Comparison of ENCODE assay signal across 16 cellular contexts in the genomic region with DNA sequence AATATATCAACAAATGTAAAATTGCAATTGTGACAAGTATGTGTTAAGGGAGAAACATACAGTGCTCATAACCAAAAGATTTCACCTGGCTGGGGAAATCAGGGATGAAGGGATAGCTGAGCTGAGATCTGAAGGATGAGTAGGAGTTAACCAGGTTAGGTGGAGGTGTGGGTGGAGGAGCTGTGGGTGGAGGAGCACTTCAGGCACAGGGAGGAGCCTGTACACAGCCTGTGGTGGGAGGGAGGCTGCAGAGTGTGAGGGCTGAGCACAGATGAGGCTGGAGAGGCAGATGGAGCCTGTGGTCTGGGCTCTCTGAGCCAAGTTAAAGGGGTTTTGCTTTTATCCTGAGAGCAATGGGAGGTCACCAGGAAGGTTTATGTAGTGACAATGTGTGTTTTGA.
A peak's percentile ranks its signal among the peaks of the same experiment; 100 is the strongest.
DNase-seq lines count a peak whose midpoint lies in the region; ATAC-seq, FAIRE-seq and TF ChIP-seq lines count a peak whose summit lies in the region.
"Had no signal": no experiment of that assay in that cellular context is flagged by ENCODE, and none has a peak within 500 bp of the region (broad histone marks: within the 10 kb centered on the region; RNA-seq: fewer than 3 reads in every experiment).

No MANE protein-coding gene starts in this region.

- no peak overlapping the region for H3K4me2 ChIP-seq in HepG2 (ENCODE audit: low read depth, low read length)

- intact Hi-C loops in HepG2 (cut with micrococcal nuclease; ENCODE audit: unreplicated experiment) = no loop called here
- intact Hi-C loops in right lobe of liver (cut with DNase I) = loop anchor here in 1 of 2 donors (10.0 kb wide), 1 partner anchor 153 kb away; no protein-coding TSS in a partner anchor
- intact Hi-C loops in A673 (cut with micrococcal nuclease; ENCODE audit: unreplicated experiment) = loop anchor here (10.0 kb wide), 1 partner anchor 1113 kb away; no protein-coding TSS in a partner anchor
- intact Hi-C loops in ascending aorta (cut with DNase I) = no loop called here
- intact Hi-C loops in mucosa of descending colon (cut with DNase I, micrococcal nuclease) = no loop called here

- H3K27me3 ChIP-seq in HepG2 (ENCODE audit: control insufficient read depth in 1 of 2, insufficient read depth in 2 of 2, low read length in 2 of 2) (no peaks in the 10 kb centered on the region), right lobe of liver (no peaks in the 10 kb centered on the region), A673 (replicated peaks; ENCODE audit: insufficient read depth, low read depth, low read length, poor library complexity) (no peaks in the 10 kb centered on the region), ascending aorta (no peaks in the 10 kb centered on the region)

- CTCF ChIA-PET in HepG2 (lab: Yijun Ruan, JAX; ENCODE audit: low intra/inter-chr PET ratio, low total read pairs) = no interaction called here
- CTCF ChIA-PET in A673 (lab: Charles Lee) = no interaction called here

- H2AFZ ChIP-seq in HepG2 (ENCODE audit: low read length) = no peak overlapping the region

- H3K27ac ChIP-seq in HepG2 (ENCODE audit: extremely low read length, insufficient read depth, low read length) = no peak overlapping the region
- H3K27ac ChIP-seq in right lobe of liver = no peak overlapping the region
- no peak overlapping the region for H3K27ac ChIP-seq in A673 (ENCODE audit: low read depth, low read length, poor library complexity, severe bottlenecking)
- H3K27ac ChIP-seq in ascending aorta = no peak overlapping the region

- in situ Hi-C loops in HepG2 (cut with HindIII; ENCODE audit: extremely low pct_ligation_motif_present, low pct_unique_long_range_greater_than_20kb) = no loop called here

- H3K4me1 Mint-ChIP-seq in central memory CD8-positive, alpha-beta T cell = peaks cover 16% of the 10 kb centered on the region

- POLR2A ChIA-PET in HepG2 (lab: Yijun Ruan, JAX) (no interaction called here), A673 (lab: Charles Lee; ENCODE audit: low non-redundant PET) (interaction anchor here (0.7 kb wide), 1 partner anchor 610 kb away, joined by 16 read pairs; no protein-coding TSS in a partner anchor)

- no peak for ATAC-seq in HepG2
- ATAC-seq in right lobe of liver = no peak
- no peak for ATAC-seq in central memory CD8-positive, alpha-beta T cell (replicated peaks; ENCODE audit: extremely low read depth, poor library complexity, severe bottlenecking)
- ATAC-seq in mucosa of descending colon = no peak

- H3K4me3 ChIP-seq in HepG2 (replicated peaks in 1 of 3; ENCODE audit: insufficient read depth in 1 of 3, low read depth in 2 of 3, low read length in 3 of 3) (no peak overlapping the region), right lobe of liver (no peak overlapping the region), A673 (ENCODE audit: low read depth, low read length, poor library complexity, severe bottlenecking) (no peak overlapping the region), ascending aorta (no peak overlapping the region), mucosa of descending colon (no peak overlapping the region)

- no peak for TF ChIP-seq POLR2A in HepG2 (IDR thresholded peaks at IDR 0.05; ENCODE audit: insufficient read depth in 1 of 2, low read depth in 2 of 2, low read length in 2 of 2)
- TF ChIP-seq POLR2A in right lobe of liver (IDR thresholded peaks at IDR 0.05) = no peak

- H3K27me3 Mint-ChIP-seq in central memory CD8-positive, alpha-beta T cell = no peaks in the 10 kb centered on the region

- H3K36me3 Mint-ChIP-seq in central memory CD8-positive, alpha-beta T cell (ENCODE audit: insufficient read depth) = no peaks in the 10 kb centered on the region
- H3K36me3 Mint-ChIP-seq: CD14-positive monocyte; CD4-positive, alpha-beta memory T cell had no signal

- no peak overlapping the region for H3K4me3 Mint-ChIP-seq in central memory CD8-positive, alpha-beta T cell
- H3K4me3 Mint-ChIP-seq: CD14-positive monocyte; CD4-positive, alpha-beta memory T cell had no signal

- no peak overlapping the region for H3K9ac ChIP-seq in HepG2 (ENCODE audit: insufficient read depth, low read depth, low read length)

- H3K27ac Mint-ChIP-seq in central memory CD8-positive, alpha-beta T cell (ENCODE audit: low read depth) = peak overlapping the region; percentile 47

- no peak for TF ChIP-seq RAD21 in HepG2 (CRISPR knock-in tag; IDR thresholded peaks at IDR 0.05)

- no peak for DNase-seq in HepG2 (ENCODE audit: low spot score)
- DNase-seq in right lobe of liver = no peak
- peak; percentile 10 for DNase-seq in NCI-H69 (lab: John Stamatoyannopoulos, UW)
- no peak for DNase-seq in central memory CD8-positive, alpha-beta T cell (ENCODE audit: low spot score in 2 of 2)
- no peak for DNase-seq in A673 (ENCODE audit: low spot score)
- no peak for DNase-seq in ascending aorta (ENCODE audit: low spot score in 2 of 2)
- no peak for DNase-seq in mucosa of descending colon
- DNase-seq: AML-193; CD4-positive, alpha-beta memory T cell; DMS153; DMS79; GF-D8; GOT3; H7 had no signal

- no peaks in the 10 kb centered on the region; a peak in 1 of 5 replicates for H3K36me3 ChIP-seq in HepG2 (replicated peaks in 1 of 2; ENCODE audit: control insufficient read depth in 1 of 2, insufficient read depth in 2 of 2, low read length in 2 of 2)
- no peaks in the 10 kb centered on the region for H3K36me3 ChIP-seq in right lobe of liver
- no peaks in the 10 kb centered on the region for H3K36me3 ChIP-seq in A673 (ENCODE audit: insufficient read depth, low read length, poor library complexity, severe bottlenecking)
- H3K36me3 ChIP-seq in ascending aorta = no peaks in the 10 kb centered on the region
- no peaks in the 10 kb centered on the region for H3K36me3 ChIP-seq in mucosa of descending colon (ENCODE audit: low read depth)

- H3K9me3 ChIP-seq in HepG2 (ENCODE audit: low read length) = no peaks in the 10 kb centered on the region
- H3K9me3 ChIP-seq in right lobe of liver = no peaks in the 10 kb centered on the region
- H3K9me3 ChIP-seq in A673 (ENCODE audit: low read depth, low read length, poor library complexity, severe bottlenecking) = no peaks in the 10 kb centered on the region
- H3K9me3 ChIP-seq in ascending aorta = no peaks in the 10 kb centered on the region
- H3K9me3 ChIP-seq in mucosa of descending colon = no peaks in the 10 kb centered on the region

- FAIRE-seq in HepG2 (lab: Jason Lieb, UNC) = no peak
- FAIRE-seq: A204.1 had no signal

- no peaks in the 10 kb centered on the region for H3K9me3 Mint-ChIP-seq in central memory CD8-positive, alpha-beta T cell
- H3K9me3 Mint-ChIP-seq: CD4-positive, alpha-beta memory T cell had no signal

- TF ChIP-seq EP300 in HepG2 (IDR thresholded peaks at IDR 0.05; ENCODE audit: low read depth in 2 of 2, low read length in 2 of 2) = no peak
- no peak for TF ChIP-seq EP300 in HepG2 (CRISPR knock-in tag; IDR thresholded peaks at IDR 0.05; ENCODE audit: borderline replicate concordance)

- H3K4me1 ChIP-seq in HepG2 (ENCODE audit: insufficient read depth, low read length) (no peaks in the 10 kb centered on the region), right lobe of liver (no peaks in the 10 kb centered on the region), A673 (ENCODE audit: insufficient read depth, low read length, poor library complexity, severe bottlenecking) (no peaks in the 10 kb centered on the region), ascending aorta (peaks cover 5 to 11% of the 10 kb centered on the region in 2 donors), mucosa of descending colon (ENCODE audit: low read depth) (no peaks in the 10 kb centered on the region)

- BruUV-seq in HepG2 (replicated peaks; lab: Mats Ljungman, UMichigan) (no TSS peak), A673 (replicated peaks; lab: Mats Ljungman, UMichigan) (no TSS peak)

- H4K20me1 ChIP-seq in HepG2 (ENCODE audit: insufficient read depth, low read length) = 0 out of 2 replicates have a peak, but pooled peaks cover 3% of the 10 kb centered on the region

- TF ChIP-seq CTCF in HepG2 (CRISPR knock-in tag; IDR thresholded peaks at IDR 0.05) = no peak
- TF ChIP-seq CTCF in right lobe of liver (IDR thresholded peaks at IDR 0.05) = no peak
- no peak for TF ChIP-seq CTCF in A673 (conservative IDR thresholded peaks at IDR 0.05; ENCODE audit: low read depth, low read length)
- no peak for TF ChIP-seq CTCF in ascending aorta (IDR thresholded peaks at IDR 0.05)
- TF ChIP-seq CTCF in mucosa of descending colon (IDR thresholded peaks at IDR 0.05) = no peak

- H3K79me2 ChIP-seq in HepG2 (ENCODE audit: insufficient read depth, low read length) = no peaks in the 10 kb centered on the region

TF ChIP-seq in HepG2, 621 proteins besides CTCF, POLR2A, EP300 and RAD21:
- TF ChIP-seq FOXJ3 (CRISPR knock-in tag; IDR thresholded peaks at IDR 0.05; ENCODE audit: borderline replicate concordance) (no peak), ZNF263 (CRISPR knock-in tag; IDR thresholded peaks at IDR 0.05) (peak; percentile 77), ATF7 (IDR thresholded peaks at IDR 0.05) (no peak), ATF7 (CRISPR knock-in tag; IDR thresholded peaks at IDR 0.05) (no peak), EHMT2 (IDR thresholded peaks at IDR 0.05; ENCODE audit: borderline replicate concordance, low read depth, low read length) (no peak), NFRKB (IDR thresholded peaks at IDR 0.05) (no peak)
TF ChIP-seq in HepG2: peak in this region for 1.
